Comparison of ENCODE assay signal across 8 cellular contexts in the genomic region with DNA sequence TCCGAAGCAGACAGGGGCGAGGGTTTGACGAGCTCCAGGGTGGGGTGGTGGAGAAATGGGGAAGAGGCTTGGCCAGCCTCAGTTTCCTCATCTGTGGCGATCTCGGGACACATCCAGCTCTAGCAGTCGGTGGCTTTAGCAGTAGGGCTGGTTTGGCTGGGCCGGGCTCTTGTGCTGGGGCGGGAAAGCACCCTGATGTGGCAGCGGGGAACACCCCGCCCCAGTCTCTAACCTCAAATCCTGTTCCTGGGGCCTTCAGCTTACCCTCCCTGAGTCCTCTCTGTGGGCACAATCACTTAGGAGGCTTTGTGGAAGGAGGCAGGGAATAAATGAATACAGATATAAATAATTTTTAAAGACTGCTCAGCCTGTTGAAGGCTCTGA. TPM values are rescaled to one million over a fixed set of nuclear protein-coding genes. Genes with fewer than 3 reads are reported as not detected.
A peak's percentile ranks its signal among the peaks of the same experiment; 100 is the strongest.
DNase-seq lines count a peak whose midpoint lies in the region; ATAC-seq and TF ChIP-seq lines count a peak whose summit lies in the region.

No MANE protein-coding gene starts in this region.

- no peaks in the 10 kb centered on the region for H3K36me3 ChIP-seq in lung (ENCODE audit: control insufficient read depth in 2 of 2, insufficient read depth in 2 of 2, low read length in 2 of 2)

- peak; percentile 27 for ATAC-seq in Right ventricle myocardium inferior
- peak; percentile 39 for ATAC-seq in HG03432 (IDR thresholded peaks at IDR 0.05; ENCODE audit: unreplicated experiment)
- peak; percentile 24 for ATAC-seq in lung (ENCODE audit: insufficient read depth, low FRiP score)

- DNase-seq in Right ventricle myocardium inferior (ENCODE audit: missing footprints), result no peak
- no peak for DNase-seq in cardiac septum (ENCODE audit: low spot score)
- peak; percentile 25 to 42 (median 29) for DNase-seq in activated CD4-positive, CD25-positive, alpha-beta regulatory T cell (lab: John Stamatoyannopoulos, UW)
- DNase-seq in central memory CD4-positive, alpha-beta T cell, result peak; percentile 82
- peak; percentile 50 for DNase-seq in lung (ENCODE audit: low spot score)
- peak; percentile 34 to 42 for DNase-seq in stimulated activated CD8-positive, alpha-beta memory T cell treated with anti-CD3 and anti-CD28 coated beads, Interleukin-15, amount 100 ng/mL, for 4 hours (ENCODE audit: low read depth in 2 of 2)
- no peak for DNase-seq in GF-D8 (lab: John Stamatoyannopoulos, UW)

- H3K9me3 ChIP-seq in lung (ENCODE audit: control insufficient read depth in 2 of 2, insufficient read depth in 1 of 2, low read length in 1 of 2), result no peaks in the 10 kb centered on the region

- H3K27ac ChIP-seq in lung (ENCODE audit: low read depth in 1 of 2, low read length in 1 of 2), result peak overlapping the region in 1 of 2 donors; percentile 95

- peaks cover 0 to 7% of the 10 kb centered on the region in 2 donors for H3K4me1 ChIP-seq in lung (ENCODE audit: control insufficient read depth in 2 of 2, insufficient read depth in 2 of 2, low read length in 2 of 2)

- no peak for TF ChIP-seq CTCF in lung (IDR thresholded peaks at IDR 0.05; ENCODE audit: control extremely low read depth, extremely low read depth)

- intact Hi-C loops in Right ventricle myocardium inferior (cut with DNase I), result no loop called here
- intact Hi-C loops in cardiac septum (cut with DNase I), result no loop called here

- 10 to 15% methylated on average over 10 of the region's 10 CpGs for WGBS in lung, 2 donors

- no peaks in the 10 kb centered on the region for H3K27me3 ChIP-seq in lung (ENCODE audit: control insufficient read depth, insufficient read depth)

- H3K4me3 ChIP-seq in lung, result peak overlapping the region; percentile 80

RNA-seq across cellular contexts. Expression of gene TTC7A, which starts 1.1 kb away (rescaled TPM):
- total RNA-seq in Right ventricle myocardium inferior (9.8 TPM), cardiac septum (7.4 TPM), lung (10 to 100 TPM; 23.6 to 65.9 TPM)
- polyA plus RNA-seq in lung, result 10 to 100 TPM; 30.0 to 30.1 TPM

RNA-seq across cellular contexts. Expression of gene MCFD2, which starts 26.5 kb away (rescaled TPM):
- total RNA-seq in Right ventricle myocardium inferior (66.1 TPM), cardiac septum (55.1 TPM), lung (100 to 1,000 TPM in 1 of 2 donors, 10 to 100 TPM in 1; 80.0 to 101 TPM)
- 10 to 100 TPM; 22.0 to 57.3 TPM for polyA plus RNA-seq in lung

Comparison
In these comparisons a context has a peak if more than half of its experiments do, and no peak if none do; other contexts are left out.
1. DNase-seq: peak in activated CD4-positive, CD25-positive, alpha-beta regulatory T cell (4 of 4), central memory CD4-positive, alpha-beta T cell (single experiment), lung (single experiment) and stimulated activated CD8-positive, alpha-beta memory T cell treated with anti-CD3 and anti-CD28 coated beads, Interleukin-15, amount 100 ng/mL, for 4 hours (2 of 2); none in Right ventricle myocardium inferior (single experiment), cardiac septum (single experiment) and GF-D8 (single experiment).
2. Peak in every context shown above with its lines, with median percentiles within 50 percentile points of each other: ATAC-seq.